Comparison of ENCODE assay signal across 1 cellular context in the genomic region with DNA sequence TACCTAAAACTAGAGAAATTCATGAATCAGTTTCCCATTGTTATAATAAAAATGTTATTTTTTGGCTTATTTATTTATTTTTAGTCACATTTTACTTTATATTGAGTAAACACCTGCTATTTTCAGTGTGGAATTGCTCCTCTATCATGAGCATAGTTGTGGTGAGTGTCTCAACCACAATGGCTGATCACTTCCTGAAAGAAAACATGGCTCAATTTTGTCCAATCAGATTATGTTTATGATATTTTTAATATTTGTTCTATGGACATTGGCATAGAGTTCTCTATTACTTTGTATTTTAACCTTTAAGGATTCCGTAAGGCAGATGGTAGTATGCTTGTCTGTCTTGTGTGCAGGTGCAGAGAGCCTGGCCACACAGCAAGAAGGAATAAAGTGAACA.
TF ChIP-seq lines count a peak whose summit lies in the region.

No MANE protein-coding gene starts in this region.

TF ChIP-seq in GM12878, 131 proteins besides CTCF, POLR2A, EP300 and RAD21 (continued from another document):
- TF ChIP-seq, protein P1, sequence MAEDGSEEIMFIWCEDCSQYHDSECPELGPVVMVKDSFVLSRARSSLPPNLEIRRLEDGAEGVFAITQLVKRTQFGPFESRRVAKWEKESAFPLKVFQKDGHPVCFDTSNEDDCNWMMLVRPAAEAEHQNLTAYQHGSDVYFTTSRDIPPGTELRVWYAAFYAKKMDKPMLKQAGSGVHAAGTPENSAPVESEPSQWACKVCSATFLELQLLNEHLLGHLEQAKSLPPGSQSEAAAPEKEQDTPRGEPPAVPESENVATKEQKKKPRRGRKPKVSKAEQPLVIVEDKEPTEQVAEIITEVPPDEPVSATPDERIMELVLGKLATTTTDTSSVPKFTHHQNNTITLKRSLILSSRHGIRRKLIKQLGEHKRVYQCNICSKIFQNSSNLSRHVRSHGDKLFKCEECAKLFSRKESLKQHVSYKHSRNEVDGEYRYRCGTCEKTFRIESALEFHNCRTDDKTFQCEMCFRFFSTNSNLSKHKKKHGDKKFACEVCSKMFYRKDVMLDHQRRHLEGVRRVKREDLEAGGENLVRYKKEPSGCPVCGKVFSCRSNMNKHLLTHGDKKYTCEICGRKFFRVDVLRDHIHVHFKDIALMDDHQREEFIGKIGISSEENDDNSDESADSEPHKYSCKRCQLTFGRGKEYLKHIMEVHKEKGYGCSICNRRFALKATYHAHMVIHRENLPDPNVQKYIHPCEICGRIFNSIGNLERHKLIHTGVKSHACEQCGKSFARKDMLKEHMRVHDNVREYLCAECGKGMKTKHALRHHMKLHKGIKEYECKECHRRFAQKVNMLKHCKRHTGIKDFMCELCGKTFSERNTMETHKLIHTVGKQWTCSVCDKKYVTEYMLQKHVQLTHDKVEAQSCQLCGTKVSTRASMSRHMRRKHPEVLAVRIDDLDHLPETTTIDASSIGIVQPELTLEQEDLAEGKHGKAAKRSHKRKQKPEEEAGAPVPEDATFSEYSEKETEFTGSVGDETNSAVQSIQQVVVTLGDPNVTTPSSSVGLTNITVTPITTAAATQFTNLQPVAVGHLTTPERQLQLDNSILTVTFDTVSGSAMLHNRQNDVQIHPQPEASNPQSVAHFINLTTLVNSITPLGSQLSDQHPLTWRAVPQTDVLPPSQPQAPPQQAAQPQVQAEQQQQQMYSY (CRISPR knock-in tag; IDR thresholded peaks at IDR 0.05), result no peak
- no peak for TF ChIP-seq RELA (IDR thresholded peaks at IDR 0.05; ENCODE audit: borderline replicate concordance, partially characterized antibody)
- no peak for TF ChIP-seq NFYA (IDR thresholded peaks at IDR 0.05; ENCODE audit: borderline replicate concordance, low read depth, low read length)
- TF ChIP-seq SMARCA5 (IDR thresholded peaks at IDR 0.05), result no peak
